Comparison of ENCODE assay signal across 1 cellular context in genomic region chr14:61526405-61527312, GRCh38.
TF ChIP-seq lines count a peak whose summit lies in the region.

No MANE protein-coding gene starts in this region.

TF ChIP-seq in HepG2, 621 proteins besides CTCF, POLR2A, EP300 and RAD21 (continued from another document and continues in another):
- TF ChIP-seq ZNF770 (CRISPR knock-in tag; IDR thresholded peaks at IDR 0.05) (no peak), HNRNPH1 (optimal IDR thresholded peaks at IDR 0.05; ENCODE audit: low read depth, low read length) (no peak), SIX4 (CRISPR knock-in tag; IDR thresholded peaks at IDR 0.05) (no peak), ZBTB25 (CRISPR knock-in tag; IDR thresholded peaks at IDR 0.05) (peak; percentile 34; the same call in 1 of the 2 replicates), TERF1 (CRISPR knock-in tag; IDR thresholded peaks at IDR 0.05) (no peak), ZMAT3 (CRISPR knock-in tag; conservative IDR thresholded peaks at IDR 0.05) (no peak), ESRRA (CRISPR knock-in tag; IDR thresholded peaks at IDR 0.05; ENCODE audit: low read depth) (peak; percentile 18; the same call in 1 of the 2 replicates), ATAD3A (CRISPR knock-in tag; IDR thresholded peaks at IDR 0.05) (no peak), JUND (CRISPR knock-in tag; IDR thresholded peaks at IDR 0.05) (no peak), ZNF10 (CRISPR knock-in tag; IDR thresholded peaks at IDR 0.05; ENCODE audit: borderline replicate concordance, low read depth) (no peak), RORA (CRISPR knock-in tag; IDR thresholded peaks at IDR 0.05) (no peak), ARNT (IDR thresholded peaks at IDR 0.05) (no peak), DNMT3B (CRISPR knock-in tag; conservative IDR thresholded peaks at IDR 0.05) (no peak), CHD2 (IDR thresholded peaks at IDR 0.05; ENCODE audit: low read depth, low read length) (no peak), HNF1A (IDR thresholded peaks at IDR 0.05; ENCODE audit: low read depth) (no peak), HNF1A (CRISPR knock-in tag; IDR thresholded peaks at IDR 0.05; ENCODE audit: borderline replicate concordance) (peak; percentile 73; the same call in 1 of the 2 replicates), NFYB (CRISPR knock-in tag; IDR thresholded peaks at IDR 0.05) (no peak), HNF4A (CRISPR knock-in tag; IDR thresholded peaks at IDR 0.05) (peak; percentile 26; the same call in 1 of the 2 replicates), ONECUT2 (CRISPR knock-in tag; IDR thresholded peaks at IDR 0.05) (no peak), TFDP2 (CRISPR knock-in tag; IDR thresholded peaks at IDR 0.05) (0 out of 2 replicates have a peak, but pooled peaks have one; percentile 30), ZNF576 (CRISPR knock-in tag; IDR thresholded peaks at IDR 0.05) (no peak), NFE2L1 (CRISPR knock-in tag; IDR thresholded peaks at IDR 0.05; ENCODE audit: borderline replicate concordance) (no peak), KDM3A (CRISPR knock-in tag; IDR thresholded peaks at IDR 0.05; ENCODE audit: low read depth) (no peak), ZNF484 (CRISPR knock-in tag; IDR thresholded peaks at IDR 0.05; ENCODE audit: borderline replicate concordance, low read depth) (no peak), POLR2G (IDR thresholded peaks at IDR 0.05; ENCODE audit: low read depth, low read length) (peak; percentile 61), ZNF563 (CRISPR knock-in tag; IDR thresholded peaks at IDR 0.05) (0 out of 2 replicates have a peak, but pooled peaks have one; percentile 44), SALL1 (CRISPR knock-in tag; IDR thresholded peaks at IDR 0.05) (peak; percentile 75), SP5 (CRISPR knock-in tag; IDR thresholded peaks at IDR 0.05; ENCODE audit: borderline replicate concordance, low read depth) (no peak; the same call in 1 of the 2 replicates), ZNF598 (CRISPR knock-in tag; IDR thresholded peaks at IDR 0.05; ENCODE audit: borderline replicate concordance) (no peak), TOE1 (CRISPR knock-in tag; IDR thresholded peaks at IDR 0.05) (no peak)
- TF ChIP-seq, protein P1, sequence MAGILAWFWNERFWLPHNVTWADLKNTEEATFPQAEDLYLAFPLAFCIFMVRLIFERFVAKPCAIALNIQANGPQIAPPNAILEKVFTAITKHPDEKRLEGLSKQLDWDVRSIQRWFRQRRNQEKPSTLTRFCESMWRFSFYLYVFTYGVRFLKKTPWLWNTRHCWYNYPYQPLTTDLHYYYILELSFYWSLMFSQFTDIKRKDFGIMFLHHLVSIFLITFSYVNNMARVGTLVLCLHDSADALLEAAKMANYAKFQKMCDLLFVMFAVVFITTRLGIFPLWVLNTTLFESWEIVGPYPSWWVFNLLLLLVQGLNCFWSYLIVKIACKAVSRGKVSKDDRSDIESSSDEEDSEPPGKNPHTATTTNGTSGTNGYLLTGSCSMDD (CRISPR knock-in tag; IDR thresholded peaks at IDR 0.05), result no peak
- TF ChIP-seq, protein P2, sequence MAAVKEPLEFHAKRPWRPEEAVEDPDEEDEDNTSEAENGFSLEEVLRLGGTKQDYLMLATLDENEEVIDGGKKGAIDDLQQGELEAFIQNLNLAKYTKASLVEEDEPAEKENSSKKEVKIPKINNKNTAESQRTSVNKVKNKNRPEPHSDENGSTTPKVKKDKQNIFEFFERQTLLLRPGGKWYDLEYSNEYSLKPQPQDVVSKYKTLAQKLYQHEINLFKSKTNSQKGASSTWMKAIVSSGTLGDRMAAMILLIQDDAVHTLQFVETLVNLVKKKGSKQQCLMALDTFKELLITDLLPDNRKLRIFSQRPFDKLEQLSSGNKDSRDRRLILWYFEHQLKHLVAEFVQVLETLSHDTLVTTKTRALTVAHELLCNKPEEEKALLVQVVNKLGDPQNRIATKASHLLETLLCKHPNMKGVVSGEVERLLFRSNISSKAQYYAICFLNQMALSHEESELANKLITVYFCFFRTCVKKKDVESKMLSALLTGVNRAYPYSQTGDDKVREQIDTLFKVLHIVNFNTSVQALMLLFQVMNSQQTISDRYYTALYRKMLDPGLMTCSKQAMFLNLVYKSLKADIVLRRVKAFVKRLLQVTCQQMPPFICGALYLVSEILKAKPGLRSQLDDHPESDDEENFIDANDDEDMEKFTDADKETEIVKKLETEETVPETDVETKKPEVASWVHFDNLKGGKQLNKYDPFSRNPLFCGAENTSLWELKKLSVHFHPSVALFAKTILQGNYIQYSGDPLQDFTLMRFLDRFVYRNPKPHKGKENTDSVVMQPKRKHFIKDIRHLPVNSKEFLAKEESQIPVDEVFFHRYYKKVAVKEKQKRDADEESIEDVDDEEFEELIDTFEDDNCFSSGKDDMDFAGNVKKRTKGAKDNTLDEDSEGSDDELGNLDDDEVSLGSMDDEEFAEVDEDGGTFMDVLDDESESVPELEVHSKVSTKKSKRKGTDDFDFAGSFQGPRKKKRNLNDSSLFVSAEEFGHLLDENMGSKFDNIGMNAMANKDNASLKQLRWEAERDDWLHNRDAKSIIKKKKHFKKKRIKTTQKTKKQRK (IDR thresholded peaks at IDR 0.05; ENCODE audit: low read length), result no peak
- TF ChIP-seq, protein P3, sequence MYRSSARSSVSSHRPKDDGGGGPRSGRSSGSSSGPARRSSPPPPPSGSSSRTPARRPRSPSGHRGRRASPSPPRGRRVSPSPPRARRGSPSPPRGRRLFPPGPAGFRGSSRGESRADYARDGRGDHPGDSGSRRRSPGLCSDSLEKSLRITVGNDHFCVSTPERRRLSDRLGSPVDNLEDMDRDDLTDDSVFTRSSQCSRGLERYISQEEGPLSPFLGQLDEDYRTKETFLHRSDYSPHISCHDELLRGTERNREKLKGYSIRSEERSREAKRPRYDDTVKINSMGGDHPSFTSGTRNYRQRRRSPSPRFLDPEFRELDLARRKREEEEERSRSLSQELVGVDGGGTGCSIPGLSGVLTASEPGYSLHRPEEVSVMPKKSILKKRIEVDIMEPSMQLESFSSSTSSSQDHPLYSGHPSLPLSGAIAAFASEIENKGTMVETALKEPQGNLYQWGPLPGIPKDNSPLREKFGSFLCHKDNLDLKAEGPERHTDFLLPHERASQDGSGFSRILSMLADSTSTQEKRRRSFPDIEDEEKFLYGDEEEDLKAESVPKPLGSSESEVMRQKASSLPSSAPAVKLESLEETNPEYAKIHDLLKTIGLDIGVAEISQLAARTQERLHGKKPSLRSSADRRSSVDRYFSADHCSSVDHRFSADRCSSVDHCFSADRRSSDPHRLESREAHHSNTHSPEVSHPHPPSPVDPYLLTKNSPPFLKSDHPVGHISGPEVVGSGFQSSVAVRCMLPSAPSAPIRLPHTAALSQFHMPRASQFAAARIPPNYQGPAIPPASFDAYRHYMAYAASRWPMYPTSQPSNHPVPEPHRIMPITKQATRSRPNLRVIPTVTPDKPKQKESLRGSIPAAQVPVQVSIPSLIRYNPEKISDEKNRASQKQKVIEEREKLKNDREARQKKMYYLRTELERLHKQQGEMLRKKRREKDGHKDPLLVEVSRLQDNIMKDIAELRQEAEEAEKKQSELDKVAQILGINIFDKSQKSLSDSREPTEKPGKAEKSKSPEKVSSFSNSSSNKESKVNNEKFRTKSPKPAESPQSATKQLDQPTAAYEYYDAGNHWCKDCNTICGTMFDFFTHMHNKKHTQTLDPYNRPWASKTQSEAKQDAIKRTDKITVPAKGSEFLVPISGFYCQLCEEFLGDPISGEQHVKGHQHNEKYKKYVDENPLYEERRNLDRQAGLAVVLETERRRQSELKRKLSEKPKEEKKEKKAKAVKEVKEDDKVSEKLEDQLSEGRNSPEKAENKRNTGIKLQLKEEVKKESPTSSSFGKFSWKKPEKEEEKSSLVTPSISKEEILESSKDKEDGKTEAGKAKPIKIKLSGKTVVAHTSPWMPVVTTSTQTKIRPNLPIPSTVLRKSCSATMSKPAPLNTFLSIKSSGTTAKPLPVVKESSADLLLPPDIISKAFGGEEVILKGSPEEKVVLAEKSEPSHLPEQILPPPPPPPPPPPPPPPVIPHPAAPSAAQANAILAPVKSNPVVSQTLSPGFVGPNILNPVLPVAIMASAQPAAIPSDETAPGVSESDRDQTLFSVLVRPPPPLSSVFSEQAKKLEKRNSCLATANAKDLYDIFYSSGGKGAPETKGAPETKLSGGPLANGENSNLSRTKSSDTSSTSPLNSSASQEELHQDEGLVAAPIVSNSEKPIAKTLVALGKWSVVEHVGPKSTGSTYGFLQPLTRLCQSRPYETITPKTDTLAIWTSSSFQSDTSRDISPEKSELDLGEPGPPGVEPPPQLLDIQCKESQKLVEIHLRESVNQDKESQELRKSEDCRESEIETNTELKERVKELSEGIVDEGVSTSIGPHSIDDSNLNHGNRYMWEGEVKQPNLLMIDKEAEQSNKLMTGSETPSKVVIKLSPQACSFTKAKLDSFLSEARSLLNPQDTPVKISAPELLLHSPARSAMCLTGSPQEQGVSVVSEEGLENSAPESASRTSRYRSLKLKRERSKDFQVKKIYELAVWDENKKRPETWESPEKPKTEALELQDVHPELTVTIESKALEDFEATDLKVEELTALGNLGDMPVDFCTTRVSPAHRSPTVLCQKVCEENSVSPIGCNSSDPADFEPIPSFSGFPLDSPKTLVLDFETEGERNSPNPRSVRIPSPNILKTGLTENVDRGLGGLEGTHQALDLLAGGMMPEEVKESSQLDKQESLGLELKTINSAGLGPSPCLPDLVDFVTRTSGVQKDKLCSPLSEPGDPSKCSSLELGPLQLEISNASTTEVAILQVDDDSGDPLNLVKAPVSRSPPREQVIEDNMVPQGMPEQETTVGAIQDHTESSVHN (CRISPR knock-in tag; IDR thresholded peaks at IDR 0.05), result no peak
- TF ChIP-seq, protein P4, sequence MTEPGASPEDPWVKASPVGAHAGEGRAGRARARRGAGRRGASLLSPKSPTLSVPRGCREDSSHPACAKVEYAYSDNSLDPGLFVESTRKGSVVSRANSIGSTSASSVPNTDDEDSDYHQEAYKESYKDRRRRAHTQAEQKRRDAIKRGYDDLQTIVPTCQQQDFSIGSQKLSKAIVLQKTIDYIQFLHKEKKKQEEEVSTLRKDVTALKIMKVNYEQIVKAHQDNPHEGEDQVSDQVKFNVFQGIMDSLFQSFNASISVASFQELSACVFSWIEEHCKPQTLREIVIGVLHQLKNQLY (CRISPR knock-in tag; IDR thresholded peaks at IDR 0.05), result peak; percentile 63
